Comparison of ENCODE assay signal across 2 cellular contexts in genomic region chr3:30308131-30308530, GRCh38.
A peak's percentile ranks its signal among the peaks of the same experiment; 100 is the strongest.
TF ChIP-seq lines count a peak whose summit lies in the region.

No MANE protein-coding gene starts in this region.

TF ChIP-seq in liver, 16 proteins besides CTCF, POLR2A, EP300 and RAD21:
- no peak for TF ChIP-seq REST (IDR thresholded peaks at IDR 0.05)
- no peak for TF ChIP-seq YY1 (IDR thresholded peaks at IDR 0.05)
- TF ChIP-seq HNF4G (IDR thresholded peaks at IDR 0.05), result no peak
- TF ChIP-seq TAF1 (conservative IDR thresholded peaks at IDR 0.05), result no peak
- TF ChIP-seq NR2F2 (IDR thresholded peaks at IDR 0.05), result no peak
- no peak for TF ChIP-seq MAX (IDR thresholded peaks at IDR 0.05)
- TF ChIP-seq JUND (IDR thresholded peaks at IDR 0.05), result peak in 1 of 2 donors; percentile 91
- no peak for TF ChIP-seq FOXA1 (IDR thresholded peaks at IDR 0.05)
- peak; percentile 58 for TF ChIP-seq ATF3 (IDR thresholded peaks at IDR 0.05)
- TF ChIP-seq RXRA (IDR thresholded peaks at IDR 0.05), result peak in 1 of 2 donors; percentile 14
- TF ChIP-seq GABPA (IDR thresholded peaks at IDR 0.05 in 1 of 2, conservative IDR thresholded peaks at IDR 0.05 in 1 of 2), result no peak
- TF ChIP-seq ZBTB33 (IDR thresholded peaks at IDR 0.05), result no peak
- peak; percentile 11 to 18 for TF ChIP-seq HNF4A (conservative IDR thresholded peaks at IDR 0.05)
- no peak for TF ChIP-seq SP1 (IDR thresholded peaks at IDR 0.05)
- TF ChIP-seq EGR1 (IDR thresholded peaks at IDR 0.05; ENCODE audit: low read depth in 2 of 2), result peak in 1 of 2 donors; percentile 56
- no peak for TF ChIP-seq FOXA2 (IDR thresholded peaks at IDR 0.05)
TF ChIP-seq in liver: peak in this region for 5.

TF ChIP-seq in HepG2, 621 proteins besides CTCF, POLR2A, EP300 and RAD21 (continued from another document):
- no peak for TF ChIP-seq KIAA2018 (CRISPR knock-in tag; IDR thresholded peaks at IDR 0.05; ENCODE audit: borderline replicate concordance)
- TF ChIP-seq TERF1 (CRISPR knock-in tag; IDR thresholded peaks at IDR 0.05), result no peak
- TF ChIP-seq DR1 (CRISPR knock-in tag; IDR thresholded peaks at IDR 0.05), result no peak
- no peak for TF ChIP-seq ZNF451 (CRISPR knock-in tag; IDR thresholded peaks at IDR 0.05)
- no peak for TF ChIP-seq TEF (CRISPR knock-in tag; IDR thresholded peaks at IDR 0.05)
- no peak for TF ChIP-seq POGZ (CRISPR knock-in tag; IDR thresholded peaks at IDR 0.05)
- no peak for TF ChIP-seq RBM39 (IDR thresholded peaks at IDR 0.05; ENCODE audit: low read depth, low read length, poor library complexity, severe bottlenecking)
- TF ChIP-seq ZNF687 (CRISPR knock-in tag; IDR thresholded peaks at IDR 0.05), result no peak
- TF ChIP-seq ZIK1 (CRISPR knock-in tag; IDR thresholded peaks at IDR 0.05; ENCODE audit: borderline replicate concordance, low read depth), result no peak
- no peak for TF ChIP-seq ZNF205 (CRISPR knock-in tag; IDR thresholded peaks at IDR 0.05)
- no peak for TF ChIP-seq THAP7 (CRISPR knock-in tag; IDR thresholded peaks at IDR 0.05)
- TF ChIP-seq ZNF234 (CRISPR knock-in tag; conservative IDR thresholded peaks at IDR 0.05), result no peak
- TF ChIP-seq ZNF501 (CRISPR knock-in tag; IDR thresholded peaks at IDR 0.05), result no peak
